25 cellular contexts compared by ENCODE assay signal in genomic region chr4:159344877-159345276, GRCh38.
"Had no signal": no experiment of that assay in that cellular context is flagged by ENCODE, and none has a peak within 500 bp of the region (broad histone marks: within the 10 kb centered on the region; RNA-seq: fewer than 3 reads in every experiment).

No MANE protein-coding gene starts in this region.

- H3K4me3 ChIP-seq: hepatocyte, lower lobe of right lung, mucosa of descending colon, ovary, prostate gland, right lobe of liver, skin epidermis, tibial nerve, upper lobe of left lung, vagina had no signal

- H3K4me1 ChIP-seq: lower lobe of right lung, prostate gland, right lobe of liver, tibial nerve, upper lobe of left lung, vagina had no signal

- H3K9me3 Mint-ChIP-seq: naive thymus-derived CD4-positive, alpha-beta T cell; natural killer cell treated with Interleukin-12 subunit alpha and Interleukin-12 subunit beta and Interleukin-15 and Interleukin-18, amount 100 ng/mL, for 72 hours; stimulated activated naive B cell treated with anti-CD40 and anti-IgM and Interleukin-4, amounts not matched to agents 10 μg/mL and 1 μg/mL and 100 μg/mL, for 72 hours; stimulated activated naive CD8-positive, alpha-beta T cell treated with anti-CD3 and anti-CD28 coated beads, Interleukin-15, Interleukin-2, amounts not matched to agents 100 ng/mL and 50 ng/mL, for 24 hours had no signal

- H3K36me3 ChIP-seq: ovary had no signal

- H3K27me3 Mint-ChIP-seq: naive thymus-derived CD4-positive, alpha-beta T cell; natural killer cell treated with Interleukin-12 subunit alpha and Interleukin-12 subunit beta and Interleukin-15 and Interleukin-18, amount 100 ng/mL, for 72 hours; stimulated activated naive B cell treated with anti-CD40 and anti-IgM and Interleukin-4, amounts not matched to agents 10 μg/mL and 1 μg/mL and 100 μg/mL, for 72 hours; stimulated activated naive CD8-positive, alpha-beta T cell treated with anti-CD3 and anti-CD28 coated beads, Interleukin-15, Interleukin-2, amounts not matched to agents 100 ng/mL and 50 ng/mL, for 24 hours had no signal

- ATAC-seq: lower lobe of right lung; mucosa of descending colon; naive thymus-derived CD4-positive, alpha-beta T cell; natural killer cell treated with Interleukin-12 subunit alpha and Interleukin-12 subunit beta and Interleukin-15 and Interleukin-18, amount 100 ng/mL, for 72 hours; right lobe of liver; stimulated activated naive B cell treated with anti-CD40 and anti-IgM and Interleukin-4, amounts not matched to agents 10 μg/mL and 1 μg/mL and 100 μg/mL, for 72 hours had no signal

- H3K4me1 Mint-ChIP-seq: naive thymus-derived CD4-positive, alpha-beta T cell; stimulated activated naive B cell treated with anti-CD40 and anti-IgM and Interleukin-4, amounts not matched to agents 10 μg/mL and 1 μg/mL and 100 μg/mL, for 72 hours had no signal

- H2AFZ ChIP-seq: hepatocyte had no signal

- H3K79me2 ChIP-seq: hepatocyte had no signal

- H3K4me2 ChIP-seq: hepatocyte had no signal

- H3K9me3 ChIP-seq: lower lobe of right lung, mucosa of descending colon, ovary, prostate gland, right lobe of liver, tibial nerve, upper lobe of left lung, vagina had no signal

- DNase-seq: head of caudate nucleus; islet precursor cell; lower lobe of right lung; mammary epithelial cell; mesenchymal stem cell; midbrain; mucosa of descending colon; naive thymus-derived CD4-positive, alpha-beta T cell; ovary; posterior cingulate gyrus; retina; right lobe of liver; stimulated activated CD4-positive, alpha-beta T cell treated with anti-CD3 and anti-CD28 coated beads, Interleukin-12 subunit alpha, Interleukin-12 subunit beta, amount 100 ng/mL, for 4 hours; stimulated activated CD4-positive, alpha-beta T cell treated with anti-CD3 and anti-CD28 coated beads, Interleukin-15, amount 100 ng/mL, for 24 hours; stimulated activated CD4-positive, alpha-beta T cell treated with anti-CD3 and anti-CD28 coated beads, Interleukin-2, amount 100 ng/mL, for 24 hours; stimulated activated CD4-positive, alpha-beta T cell treated with anti-CD3 and anti-CD28 coated beads, Interleukin-4, amount 100 ng/mL, for 1 hour; stimulated activated naive B cell treated with anti-CD40 and anti-IgM and Interleukin-4, amounts not matched to agents 10 μg/mL and 1 μg/mL and 100 μg/mL, for 72 hours; upper lobe of left lung had no signal

- H3K27ac Mint-ChIP-seq: naive thymus-derived CD4-positive, alpha-beta T cell; natural killer cell treated with Interleukin-12 subunit alpha and Interleukin-12 subunit beta and Interleukin-15 and Interleukin-18, amount 100 ng/mL, for 72 hours; stimulated activated naive B cell treated with anti-CD40 and anti-IgM and Interleukin-4, amounts not matched to agents 10 μg/mL and 1 μg/mL and 100 μg/mL, for 72 hours; stimulated activated naive CD8-positive, alpha-beta T cell treated with anti-CD3 and anti-CD28 coated beads, Interleukin-15, Interleukin-2, amounts not matched to agents 100 ng/mL and 50 ng/mL, for 24 hours had no signal

- H3K27me3 ChIP-seq: hepatocyte, ovary, right lobe of liver, tibial nerve, upper lobe of left lung, vagina had no signal

- H3K27ac ChIP-seq: hepatocyte, lower lobe of right lung, ovary, prostate gland, right lobe of liver, skin epidermis, tibial nerve, upper lobe of left lung, vagina had no signal

- H3K4me3 Mint-ChIP-seq: naive thymus-derived CD4-positive, alpha-beta T cell; natural killer cell treated with Interleukin-12 subunit alpha and Interleukin-12 subunit beta and Interleukin-15 and Interleukin-18, amount 100 ng/mL, for 72 hours; stimulated activated naive B cell treated with anti-CD40 and anti-IgM and Interleukin-4, amounts not matched to agents 10 μg/mL and 1 μg/mL and 100 μg/mL, for 72 hours; stimulated activated naive CD8-positive, alpha-beta T cell treated with anti-CD3 and anti-CD28 coated beads, Interleukin-15, Interleukin-2, amounts not matched to agents 100 ng/mL and 50 ng/mL, for 24 hours had no signal
